Comparison of ENCODE assay signal across 28 cellular contexts in genomic region chr1:243710467-243710866, GRCh38.
DNase-seq lines count a peak whose midpoint lies in the region; ATAC-seq, FAIRE-seq and TF ChIP-seq lines count a peak whose summit lies in the region.
"Had no signal": no experiment of that assay in that cellular context is flagged by ENCODE, and none has a peak within 500 bp of the region (broad histone marks: within the 10 kb centered on the region; RNA-seq: fewer than 3 reads in every experiment).

No MANE protein-coding gene starts in this region.

- H3K4me1 Mint-ChIP-seq in endothelial cell (ENCODE audit: unreplicated experiment) = peaks cover 17% of the 10 kb centered on the region

- H3K9me3 Mint-ChIP-seq in endothelial cell (ENCODE audit: unreplicated experiment) = no peaks in the 10 kb centered on the region
- H3K9me3 Mint-ChIP-seq: activated CD4-positive, alpha-beta T cell treated with anti-CD3 and anti-CD28 coated beads, Interleukin-2, amount 10 ng/mL, durations not matched to agents 7 days and 5 days; activated naive CD8-positive, alpha-beta T cell treated with anti-CD3 and anti-CD28 coated beads for 36 hours; activated T-helper 2 cell treated with anti-CD3 and anti-CD28 coated beads, Interferon-gamma antibody, Interleukin-2, Interleukin-4, amounts not matched to agents 10 μg/mL and 5 μg/mL and 100 μg/mL, durations not matched to agents 14 hours and 24 hours and 36 hours; CD4-positive, alpha-beta memory T cell; HFFc6; neural crest cell; T-cell had no signal

- DNase-seq in D721Med (ENCODE audit: insufficient read length, low spot score) = no peak
- peak; percentile 83 for DNase-seq in MV-4-11 (lab: John Stamatoyannopoulos, UW)
- peak; percentile 59 for DNase-seq in SKM-1 (lab: John Stamatoyannopoulos, UW; ENCODE audit: unreplicated experiment)
- DNase-seq in foreskin keratinocyte = peak in 1 of 2 donors; percentile 61
- DNase-seq in ACHN = no peak
- no peak for DNase-seq in endothelial cell (ENCODE audit: low spot score)
- DNase-seq: activated CD4-positive, alpha-beta T cell treated with anti-CD3 and anti-CD28 coated beads, Interleukin-2, amount 10 ng/mL, durations not matched to agents 7 days and 5 days; activated naive CD8-positive, alpha-beta T cell treated with anti-CD3 and anti-CD28 coated beads for 36 hours; CD4-positive, alpha-beta memory T cell; central memory CD4-positive, alpha-beta T cell; HFFc6; lower lobe of right lung; NCI-H1105; NCI-H1930; NCI-H748 treated with DMSO at 0.1 percent for 48 hours; PC-9; posterior cingulate gyrus; SHP77; sigmoid colon; stimulated activated naive CD8-positive, alpha-beta T cell treated with anti-CD3 and anti-CD28 coated beads, Interleukin-15, Interleukin-2, amounts not matched to agents 100 U/mL and 50 U/mL, for 24 hours; T-cell; transverse colon had no signal

- no peak overlapping the region for H3K4me3 Mint-ChIP-seq in endothelial cell (ENCODE audit: unreplicated experiment)
- H3K4me3 Mint-ChIP-seq: activated CD4-positive, alpha-beta T cell treated with anti-CD3 and anti-CD28 coated beads, Interleukin-2, amount 10 ng/mL, durations not matched to agents 7 days and 5 days; activated naive CD8-positive, alpha-beta T cell treated with anti-CD3 and anti-CD28 coated beads for 36 hours; HFFc6; neural crest cell; T-cell had no signal

- peaks cover 10% of the 10 kb centered on the region for H3K4me1 ChIP-seq in foreskin keratinocyte

- H3K27me3 ChIP-seq in foreskin keratinocyte = no peaks in the 10 kb centered on the region
- H3K27me3 ChIP-seq: ascending aorta, sigmoid colon, transverse colon had no signal

- FAIRE-seq in D721Med (lab: Jason Lieb, UNC) = peak; percentile 89
- FAIRE-seq: HTR-8/SVneo had no signal

- no peak overlapping the region for H3K27ac ChIP-seq in foreskin keratinocyte
- H3K27ac ChIP-seq: lower lobe of right lung, PC-9, sigmoid colon, transverse colon had no signal

- ATAC-seq in foreskin keratinocyte (peak; percentile 53), HG03045 (IDR thresholded peaks at IDR 0.05; ENCODE audit: unreplicated experiment) (no peak), GM21360 (IDR thresholded peaks at IDR 0.05; ENCODE audit: unreplicated experiment) (no peak)
- ATAC-seq: lower lobe of right lung; stimulated activated naive CD8-positive, alpha-beta T cell treated with anti-CD3 and anti-CD28 coated beads, Interleukin-15, Interleukin-2, amounts not matched to agents 100 U/mL and 50 U/mL, for 24 hours; T-cell had no signal

- no peak overlapping the region for H3K27ac Mint-ChIP-seq in endothelial cell (ENCODE audit: unreplicated experiment)
- H3K27ac Mint-ChIP-seq: activated CD4-positive, alpha-beta T cell treated with anti-CD3 and anti-CD28 coated beads, Interleukin-2, amount 10 ng/mL, durations not matched to agents 7 days and 5 days; activated naive CD8-positive, alpha-beta T cell treated with anti-CD3 and anti-CD28 coated beads for 36 hours; activated T-helper 2 cell treated with anti-CD3 and anti-CD28 coated beads, Interferon-gamma antibody, Interleukin-2, Interleukin-4, amounts not matched to agents 10 μg/mL and 5 μg/mL and 100 μg/mL, durations not matched to agents 14 hours and 24 hours and 36 hours; HFFc6; T-cell had no signal

- H3K27me3 Mint-ChIP-seq in endothelial cell (ENCODE audit: unreplicated experiment) = no peaks in the 10 kb centered on the region
- H3K27me3 Mint-ChIP-seq: activated CD4-positive, alpha-beta T cell treated with anti-CD3 and anti-CD28 coated beads, Interleukin-2, amount 10 ng/mL, durations not matched to agents 7 days and 5 days; activated naive CD8-positive, alpha-beta T cell treated with anti-CD3 and anti-CD28 coated beads for 36 hours; CD4-positive, alpha-beta memory T cell; T-cell had no signal

- no peaks in the 10 kb centered on the region for H3K36me3 Mint-ChIP-seq in endothelial cell (ENCODE audit: low read depth, unreplicated experiment)

- in situ Hi-C loops in ACHN (cut with HindIII; ENCODE audit: low pct_ligation_motif_present, low pct_unique_long_range_greater_than_20kb, low sequenced_read_pairs) = no loop called here

- no peak for TF ChIP-seq CTCF in D721Med (IDR thresholded peaks at IDR 0.05; ENCODE audit: insufficient read depth, missing control alignments)
- TF ChIP-seq CTCF in foreskin keratinocyte (conservative IDR thresholded peaks at IDR 0.05) = no peak
- no peak for TF ChIP-seq CTCF in endothelial cell (IDR thresholded peaks at IDR 0.05; ENCODE audit: unreplicated experiment)

Comparison
In these comparisons a context has a peak if more than half of its experiments do, and no peak if none do; other contexts are left out.
1. DNase-seq: peak in MV-4-11 (single experiment) and SKM-1 (single experiment); none in D721Med (single experiment), ACHN (single experiment) and endothelial cell (single experiment).